Comparison of ENCODE assay signal across 1 cellular context in genomic region chr1:16387201-16388185, GRCh38.
A peak's percentile ranks its signal among the peaks of the same experiment; 100 is the strongest.
TF ChIP-seq lines count a peak whose summit lies in the region.

No MANE protein-coding gene starts in this region.

TF ChIP-seq in GM12878, 131 proteins besides CTCF, POLR2A, EP300 and RAD21 (continued from another document):
- TF ChIP-seq CEBPZ (IDR thresholded peaks at IDR 0.05; ENCODE audit: low read depth, low read length) (no peak), SMAD1 (IDR thresholded peaks at IDR 0.05; ENCODE audit: low read depth, partially characterized antibody) (no peak), POLR2AphosphoS5 (IDR thresholded peaks at IDR 0.05; ENCODE audit: low read length) (0 out of 2 replicates have a peak, but pooled peaks have one; percentile 26), PBX3 (IDR thresholded peaks at IDR 0.05; ENCODE audit: insufficient replicate concordance, low read depth, low read length) (no peak), ZNF622 (IDR thresholded peaks at IDR 0.05) (no peak), MLLT1 (IDR thresholded peaks at IDR 0.05) (peak; percentile 38; the same call in 1 of the 2 replicates), NRF1 (conservative IDR thresholded peaks at IDR 0.05; ENCODE audit: low read depth, low read length) (no peak), ATF7 (IDR thresholded peaks at IDR 0.05; ENCODE audit: low read depth) (no peak), REST (IDR thresholded peaks at IDR 0.05; ENCODE audit: low read depth, low read length) (no peak), CHD1 (IDR thresholded peaks at IDR 0.05; ENCODE audit: low read depth, low read length) (no peak), SRF (IDR thresholded peaks at IDR 0.05; ENCODE audit: low read depth in 2 of 2, low read length in 2 of 2) (peak in 1 of 2 experiments; percentile 74; a peak in 1 of 4 replicates), FOS (IDR thresholded peaks at IDR 0.05; ENCODE audit: borderline replicate concordance, extremely low read depth, insufficient read length) (no peak), FOXM1 (IDR thresholded peaks at IDR 0.05; ENCODE audit: low read depth, low read length) (no peak), BACH1 (IDR thresholded peaks at IDR 0.05; ENCODE audit: borderline replicate concordance) (no peak), PKNOX1 (IDR thresholded peaks at IDR 0.05) (no peak), RBBP5 (conservative IDR thresholded peaks at IDR 0.05) (no peak), BCL3 (IDR thresholded peaks at IDR 0.05; ENCODE audit: borderline replicate concordance, insufficient read depth, low read depth, low read length, poor library complexity, severe bottlenecking) (no peak), YY1 (IDR thresholded peaks at IDR 0.05; ENCODE audit: low read depth, low read length) (0 out of 2 replicates have a peak, but pooled peaks have one; percentile 10), EED (IDR thresholded peaks at IDR 0.05; ENCODE audit: low read depth) (0 out of 2 replicates have a peak, but pooled peaks have one; percentile 18), BMI1 (IDR thresholded peaks at IDR 0.05; ENCODE audit: borderline replicate concordance) (no peak), NBN (IDR thresholded peaks at IDR 0.05) (0 out of 2 replicates have a peak, but pooled peaks have one; percentile 36), RAD51 (IDR thresholded peaks at IDR 0.05) (no peak), ZNF384 (IDR thresholded peaks at IDR 0.05; ENCODE audit: borderline replicate concordance, low read depth, low read length) (no peak), ZNF24 (IDR thresholded peaks at IDR 0.05) (no peak), ZNF592 (IDR thresholded peaks at IDR 0.05) (no peak)
